Comparison of ENCODE assay signal across 16 cellular contexts in genomic region chr15:88949734-88950400, GRCh38. TPM values are rescaled to one million over a fixed set of nuclear protein-coding genes. Genes with fewer than 3 reads are reported as not detected.
A peak's percentile ranks its signal among the peaks of the same experiment; 100 is the strongest.
DNase-seq lines count a peak whose midpoint lies in the region; ATAC-seq and TF ChIP-seq lines count a peak whose summit lies in the region.
"Had no signal": no experiment of that assay in that cellular context is flagged by ENCODE, and none has a peak within 500 bp of the region (broad histone marks: within the 10 kb centered on the region; RNA-seq: fewer than 3 reads in every experiment).

No MANE protein-coding gene starts in this region.

- H3T11ph ChIP-seq in H9 (ENCODE audit: low read length) = no peak overlapping the region

- no peaks in the 10 kb centered on the region for H3K79me2 ChIP-seq in H9 (ENCODE audit: insufficient read depth, low read length)

- H3K36me3 Mint-ChIP-seq in H9 (ENCODE audit: insufficient read depth in 1 of 3, low read depth in 3 of 3) = peaks cover 6 to 15% (median 14%) of the 10 kb centered on the region in 3 experiments
- no peaks in the 10 kb centered on the region for H3K36me3 Mint-ChIP-seq in osteocyte (ENCODE audit: unreplicated experiment)

- H3K4me1 ChIP-seq in H9 (ENCODE audit: insufficient read depth, low read length) = no peaks in the 10 kb centered on the region; the same call in 1 of the 2 replicates
- H3K4me1 ChIP-seq: BE2C, prostate gland had no signal

- H3K79me1 ChIP-seq in H9 (ENCODE audit: insufficient read depth, low read depth, low read length, poor library complexity, severe bottlenecking) = no peaks in the 10 kb centered on the region

- no peak overlapping the region for H4K91ac ChIP-seq in H9 (ENCODE audit: insufficient read length, low read depth, low read length)

- H2BK20ac ChIP-seq in H9 (ENCODE audit: low read depth, low read length, poor library complexity, severe bottlenecking) = no peak overlapping the region

- no peak overlapping the region for H2BK12ac ChIP-seq in H9 (ENCODE audit: insufficient read length, low read depth, low read length)

- no peak overlapping the region for H2AK5ac ChIP-seq in H9 (ENCODE audit: insufficient read length, low read length)

- no peak overlapping the region for H2BK15ac ChIP-seq in H9 (ENCODE audit: low read depth, low read length)

- H3K4me2 ChIP-seq in H9 (ENCODE audit: insufficient read depth, insufficient read length, low read length) = no peak overlapping the region

- H4K5ac ChIP-seq in H9 (ENCODE audit: insufficient read length, low read depth, low read length) = no peak overlapping the region

- H3K4me1 Mint-ChIP-seq in H9 (peaks cover 38 to 39% of the 10 kb centered on the region in 2 experiments), osteocyte (ENCODE audit: unreplicated experiment) (peaks cover 8% of the 10 kb centered on the region)

- ATAC-seq in GM19395 (IDR thresholded peaks at IDR 0.05; ENCODE audit: unreplicated experiment) (peak; percentile 58), HG03354 (IDR thresholded peaks at IDR 0.05; ENCODE audit: poor library complexity, severe bottlenecking, unreplicated experiment) (peak; percentile 59), GM18519 (IDR thresholded peaks at IDR 0.05; ENCODE audit: low FRiP score, unreplicated experiment) (no peak), Right ventricle myocardium inferior (no peak)
- ATAC-seq: SK-N-SH treated with all-trans-retinoic acid at 6 μM for 48 hours had no signal

- H3K14ac ChIP-seq in H9 (ENCODE audit: insufficient read depth, low read length) = no peak overlapping the region

- no CpG with 5 or more reads among the region's 5 CpGs for WGBS in H9 (ENCODE audit: extremely low coverage, insufficient read length, low lambda C conversion rate)

- no peak overlapping the region for H3K4ac ChIP-seq in H9 (ENCODE audit: low read depth, low read length)

- intact Hi-C loops in Right ventricle myocardium inferior (cut with DNase I) = no loop called here

- H3K27me3 ChIP-seq in H9 (ENCODE audit: insufficient read depth, low read length) = no peaks in the 10 kb centered on the region
- H3K27me3 ChIP-seq: ascending aorta, BE2C had no signal

- no peak for DNase-seq in H9
- DNase-seq in osteocyte (ENCODE audit: extremely low spot score, unreplicated experiment) = peak; percentile 48
- DNase-seq in NCI-H2227 treated with DMSO at 0.1 percent for 48 hours (lab: John Stamatoyannopoulos, UW) = no peak
- DNase-seq in Right ventricle myocardium inferior (ENCODE audit: missing footprints) = no peak
- DNase-seq: activated CD8-positive, alpha-beta memory T cell treated with anti-CD3 and anti-CD28 coated beads, Interleukin-2, amount 50 U/mL, for 48 hours; activated naive CD4-positive, alpha-beta T cell; BE2C; Karpas-422; NCI-H1417; NCI-H2171 had no signal

- H3K27ac ChIP-seq in H9 (ENCODE audit: insufficient read length, low read depth, low read length) = no peak overlapping the region
- H3K27ac ChIP-seq: ascending aorta, prostate gland had no signal

- H3K9me3 ChIP-seq in H9 (ENCODE audit: control insufficient read depth, low read depth, low read length) = no peaks in the 10 kb centered on the region
- H3K9me3 ChIP-seq: ascending aorta, BE2C, prostate gland had no signal

- no peak overlapping the region for H2AFZ ChIP-seq in H9 (ENCODE audit: low read length)

- no peak for TF ChIP-seq CTCF in H9 (conservative IDR thresholded peaks at IDR 0.05)
- no peak for TF ChIP-seq CTCF in osteocyte (IDR thresholded peaks at IDR 0.05)

- H3K23ac ChIP-seq in H9 (ENCODE audit: insufficient read length, low read depth, low read length) = no peak overlapping the region

- no peak overlapping the region for H3K9ac ChIP-seq in H9 (ENCODE audit: extremely low read depth, insufficient read length, low read length)

- no peak overlapping the region for H4K8ac ChIP-seq in H9 (replicated peaks; ENCODE audit: insufficient read length, low read depth, low read length)

- no peak overlapping the region for H2BK120ac ChIP-seq in H9 (ENCODE audit: low read depth, low read length, poor library complexity, severe bottlenecking)

- no peak overlapping the region for H3K56ac ChIP-seq in H9 (ENCODE audit: insufficient read length, low read depth, low read length)

- H2BK5ac ChIP-seq in H9 (ENCODE audit: insufficient read length, low read length) = no peak overlapping the region

- H3K9me3 Mint-ChIP-seq in H9 (peaks cover 12 to 13% of the 10 kb centered on the region in 2 experiments), osteocyte (ENCODE audit: unreplicated experiment) (no peaks in the 10 kb centered on the region)

- no peaks in the 10 kb centered on the region for H4K20me1 ChIP-seq in H9 (ENCODE audit: control insufficient read depth, insufficient read depth, insufficient read length)

- H3K27me3 Mint-ChIP-seq in H9 (ENCODE audit: low read depth) (peaks cover 7% of the 10 kb centered on the region), osteocyte (ENCODE audit: unreplicated experiment) (peaks cover 6% of the 10 kb centered on the region)

- H3K27ac Mint-ChIP-seq in H9 = peak overlapping the region in 2 of 3 experiments; percentile 57 to 68; a peak in 3 of 7 replicates
- H3K27ac Mint-ChIP-seq in osteocyte (ENCODE audit: unreplicated experiment) = no peak overlapping the region

- no peaks in the 10 kb centered on the region for H3K23me2 ChIP-seq in H9 (ENCODE audit: insufficient read length, low read depth, low read length, poor library complexity, severe bottlenecking)

- no peak overlapping the region; a peak in 1 of 5 replicates for H3K4me3 Mint-ChIP-seq in H9
- no peak overlapping the region for H3K4me3 Mint-ChIP-seq in osteocyte (ENCODE audit: unreplicated experiment)

- H3K18ac ChIP-seq in H9 (ENCODE audit: insufficient read length, low read depth, low read length) = no peak overlapping the region

RNA-seq across cellular contexts. Expression of gene MFGE8, which starts 36.7 kb away (rescaled TPM):
- 643 and 653 TPM in 2 replicates for total RNA-seq in H9 (2021)
- 255 and 259 TPM in 2 replicates for total RNA-seq in osteocyte
- total RNA-seq in Right ventricle myocardium inferior = 321 TPM

RNA-seq across cellular contexts. Expression of gene HAPLN3, which starts 54.5 kb away (rescaled TPM):
- 41.7 and 42.4 TPM in 2 replicates for total RNA-seq in H9 (2021)
- 41.3 and 41.9 TPM in 2 replicates for total RNA-seq in osteocyte
- total RNA-seq in Right ventricle myocardium inferior = 1.1 TPM

Comparison
In these comparisons a context has a peak if more than half of its experiments do, and no peak if none do; other contexts are left out.
1. ATAC-seq: peak in GM19395 (single experiment) and HG03354 (single experiment); none in GM18519 (single experiment) and Right ventricle myocardium inferior (single experiment).
2. RNA of gene HAPLN3, which starts 54.5 kb away (total RNA-seq): 41.7 to 42.4 TPM in H9 and 41.3 to 41.9 TPM in osteocyte; 1.1 TPM in Right ventricle myocardium inferior (single experiment); every median in the first group is over 10 times any median in the second.